ENCODE assay signal across 8 cellular contexts in genomic region chr5:90529234-90529938, GRCh38.
A peak's percentile ranks its signal among the peaks of the same experiment; 100 is the strongest.
DNase-seq lines count a peak whose midpoint lies in the region; ATAC-seq lines count a peak whose summit lies in the region.

TSS of gene LYSMD3 (minus strand) at chr5:90529584. CDS start at chr5:90525289, 4,295 bp downstream.

- ATAC-seq in GM18909 (IDR thresholded peaks at IDR 0.05; ENCODE audit: poor library complexity, unreplicated experiment) (peak; percentile 91), HG03175 (IDR thresholded peaks at IDR 0.05; ENCODE audit: unreplicated experiment) (peak; percentile 87)
- ATAC-seq in central memory CD8-positive, alpha-beta T cell (replicated peaks; ENCODE audit: extremely low read depth, poor library complexity, severe bottlenecking) = peak; percentile 82

- H3K4me1 Mint-ChIP-seq in central memory CD8-positive, alpha-beta T cell = peaks cover 30% of the 10 kb centered on the region

- H3K27ac Mint-ChIP-seq in central memory CD8-positive, alpha-beta T cell (ENCODE audit: low read depth) = peak within 1 kb of the TSS; percentile 90

- DNase-seq in AG08395 (ENCODE audit: low spot score) (peak; percentile 100), NCI-H345 treated with DMSO at 0.1 percent for 48 hours (lab: John Stamatoyannopoulos, UW; ENCODE audit: unreplicated experiment) (peak; percentile 77), islet precursor cell (peak; percentile 99)
- peak; percentile 96 for DNase-seq in activated CD4-positive, CD25-positive, alpha-beta regulatory T cell treated with anti-CD3 and anti-CD28 coated beads, Interleukin-2, amount 50 U/mL, for 16 hours (ENCODE audit: low read depth, low spot score)
- peak; percentile 92 to 93 for DNase-seq in central memory CD8-positive, alpha-beta T cell (ENCODE audit: low spot score in 2 of 2)
- peak; percentile 82 to 92 (median 88) for DNase-seq in stimulated activated CD4-positive, alpha-beta T cell treated with anti-CD3 and anti-CD28 coated beads, Interleukin-12 subunit alpha, Interleukin-12 subunit beta, amount 100 ng/mL, for 48 hours (ENCODE audit: low read depth in 2 of 3, low spot score in 1 of 3)

- H3K9me3 Mint-ChIP-seq in central memory CD8-positive, alpha-beta T cell = no peaks in the 10 kb centered on the region

- peak within 1 kb of the TSS; percentile 86 for H3K4me3 Mint-ChIP-seq in central memory CD8-positive, alpha-beta T cell

- peaks cover 26% of the 10 kb centered on the region for H3K27me3 Mint-ChIP-seq in central memory CD8-positive, alpha-beta T cell

- peaks cover 31% of the 10 kb centered on the region for H3K36me3 Mint-ChIP-seq in central memory CD8-positive, alpha-beta T cell (ENCODE audit: insufficient read depth)

Comparison
In these comparisons a context has a peak if more than half of its experiments do, and no peak if none do; other contexts are left out.
1. Peak in every context shown above with its lines: DNase-seq and ATAC-seq.